ENCODE assay signal across 1 cellular context in genomic region chr4:123350191-123350544, GRCh38.
TF ChIP-seq lines count a peak whose summit lies in the region.

No MANE protein-coding gene starts in this region.

TF ChIP-seq in GM23338, 12 proteins besides CTCF, POLR2A, EP300 and RAD21 (continued from another document):
- no peak for TF ChIP-seq ZNF462 (CRISPR knock-in tag; IDR thresholded peaks at IDR 0.05)
- TF ChIP-seq JUNB (IDR thresholded peaks at IDR 0.05; ENCODE audit: unreplicated experiment), result no peak
- TF ChIP-seq EZH2 (IDR thresholded peaks at IDR 0.05; ENCODE audit: low read depth, unreplicated experiment), result no peak
- no peak for TF ChIP-seq ZNF114 (CRISPR knock-in tag; IDR thresholded peaks at IDR 0.05)
